15 cellular contexts compared by ENCODE assay signal in the genomic region with DNA sequence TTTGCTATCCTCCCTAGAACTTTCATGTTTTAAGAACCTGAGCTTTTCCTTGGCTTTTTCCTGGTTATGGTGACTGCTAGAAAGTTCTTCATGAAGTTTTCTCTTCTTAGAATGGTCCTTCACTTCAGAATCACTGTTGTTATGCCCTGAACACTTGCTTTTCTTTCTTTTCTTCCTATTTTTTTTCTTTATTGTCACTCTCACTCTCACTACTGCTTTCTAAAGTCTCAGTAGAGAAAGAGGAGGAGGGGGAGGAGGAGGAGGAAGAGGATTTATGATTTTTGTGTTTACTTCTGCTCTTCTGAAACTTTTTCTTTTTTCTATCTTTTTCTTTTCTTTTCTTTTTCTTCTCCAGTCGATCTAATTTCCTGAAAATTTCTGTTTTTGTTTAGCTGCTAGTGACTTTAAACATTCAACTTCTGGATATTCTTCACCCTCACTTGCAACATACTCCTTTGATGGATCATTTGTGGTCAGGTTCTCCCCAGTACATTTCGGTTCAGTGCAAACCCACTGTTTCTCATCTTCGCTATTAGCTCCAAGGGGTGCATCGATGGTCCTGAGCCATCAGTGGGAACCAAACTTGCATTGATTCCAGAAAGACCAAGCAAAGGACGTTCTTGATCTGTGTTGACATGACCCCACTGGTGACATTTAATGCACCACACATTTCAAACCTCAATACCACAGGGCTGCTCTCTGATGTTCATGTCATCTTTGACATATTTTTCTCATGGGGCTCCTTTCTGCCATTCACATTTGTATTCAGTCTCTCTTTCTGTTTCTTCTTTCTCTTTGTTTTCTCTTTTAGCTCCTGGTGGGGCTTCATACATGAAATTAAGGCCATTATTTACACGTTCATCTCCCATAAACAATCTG.
"Had no signal": no experiment of that assay in that cellular context is flagged by ENCODE, and none has a peak within 500 bp of the region (broad histone marks: within the 10 kb centered on the region; RNA-seq: fewer than 3 reads in every experiment).

No MANE protein-coding gene starts in this region.

- H3K9me3 ChIP-seq: esophagus squamous epithelium had no signal

- H3K36me3 ChIP-seq: esophagus squamous epithelium, WERI-Rb-1 had no signal

- H3K4me1 ChIP-seq: esophagus squamous epithelium had no signal

- H3K27ac ChIP-seq: esophagus squamous epithelium, WERI-Rb-1 had no signal

- H3K4me3 ChIP-seq: esophagus squamous epithelium had no signal

- DNase-seq: activated CD4-positive, alpha-beta memory T cell treated with anti-CD3 and anti-CD28 coated beads, Interleukin-2, amount 10 ng/mL, durations not matched to agents 7 days and 5 days; activated CD4-positive, alpha-beta T cell treated with anti-CD3 and anti-CD28 coated beads for 36 hours; activated gamma-delta T cell treated with Interleukin-2 at 50 U/mL for 16 hours; activated naive CD8-positive, alpha-beta T cell treated with anti-CD3 and anti-CD28 coated beads for 36 hours; activated T-cell treated with anti-CD3 and anti-CD28 coated beads, Interleukin-2, amount 50 U/mL, for 72 hours; esophagus squamous epithelium; foreskin fibroblast; natural killer cell; occipital lobe; right cardiac atrium; small intestine; stimulated activated naive CD4-positive, alpha-beta T cell; substantia nigra; trophoblast cell; WERI-Rb-1 had no signal

- ATAC-seq: activated CD4-positive, alpha-beta T cell treated with anti-CD3 and anti-CD28 coated beads for 36 hours; activated T-cell treated with anti-CD3 and anti-CD28 coated beads, Interleukin-2, amount 50 U/mL, for 72 hours; natural killer cell; right cardiac atrium had no signal
